ENCODE assay signal across 26 cellular contexts in genomic region chr17:33178641-33179040, GRCh38.
"Had no signal": no experiment of that assay in that cellular context is flagged by ENCODE, and none has a peak within 500 bp of the region (broad histone marks: within the 10 kb centered on the region; RNA-seq: fewer than 3 reads in every experiment).

No MANE protein-coding gene starts in this region.

- ATAC-seq: activated T-cell treated with anti-CD3 and anti-CD28 coated beads, Interleukin-2, amount 50 U/mL, for 4 hours; effector memory CD8-positive, alpha-beta T cell; gastrocnemius medialis; naive thymus-derived CD4-positive, alpha-beta T cell had no signal

- H3K27ac Mint-ChIP-seq: activated naive CD8-positive, alpha-beta T cell; activated T-helper 2 cell treated with anti-CD3 and anti-CD28 coated beads, Interferon-gamma antibody, Interleukin-2, Interleukin-4, amounts not matched to agents 10 μg/mL and 5 μg/mL and 100 μg/mL, durations not matched to agents 14 hours and 24 hours and 36 hours; effector memory CD8-positive, alpha-beta T cell; naive thymus-derived CD4-positive, alpha-beta T cell; stimulated activated naive CD8-positive, alpha-beta T cell treated with anti-CD3 and anti-CD28 coated beads, Interleukin-15, Interleukin-2, amounts not matched to agents 100 ng/mL and 50 ng/mL, for 24 hours had no signal

- H3K27ac ChIP-seq: adrenal gland, ascending aorta, colonic mucosa, dorsolateral prefrontal cortex, esophagus muscularis mucosa, gastrocnemius medialis, left ventricle myocardium inferior, tibial nerve, WERI-Rb-1 had no signal

- H3K4me3 ChIP-seq: adrenal gland, ascending aorta, colonic mucosa, dorsolateral prefrontal cortex, esophagus muscularis mucosa, gastrocnemius medialis, left ventricle myocardium inferior, tibial nerve had no signal

- H3K9me3 Mint-ChIP-seq: activated T-cell treated with anti-CD3 and anti-CD28 coated beads, Interleukin-2, amount 50 U/mL, for 4 hours; activated T-helper 2 cell treated with anti-CD3 and anti-CD28 coated beads, Interferon-gamma antibody, Interleukin-2, Interleukin-4, amounts not matched to agents 10 μg/mL and 5 μg/mL and 100 μg/mL, durations not matched to agents 14 hours and 24 hours and 36 hours; effector memory CD8-positive, alpha-beta T cell; neural crest cell; stimulated activated naive CD8-positive, alpha-beta T cell treated with anti-CD3 and anti-CD28 coated beads, Interleukin-15, Interleukin-2, amounts not matched to agents 100 ng/mL and 50 ng/mL, for 24 hours had no signal

- H3K36me3 Mint-ChIP-seq: activated naive CD8-positive, alpha-beta T cell; naive thymus-derived CD4-positive, alpha-beta T cell had no signal

- H3K27me3 ChIP-seq: adrenal gland, ascending aorta, colonic mucosa had no signal

- H3K4me1 ChIP-seq: adrenal gland, colonic mucosa, gastrocnemius medialis, tibial nerve had no signal

- H3K4me1 Mint-ChIP-seq: neural crest cell had no signal

- H3K36me3 ChIP-seq: adrenal gland, ascending aorta, colonic mucosa, esophagus muscularis mucosa, gastrocnemius medialis, left ventricle myocardium inferior, tibial nerve, WERI-Rb-1 had no signal

- DNase-seq: activated CD4-positive, alpha-beta T cell treated with anti-CD3 and anti-CD28 coated beads, Interleukin-2, amount 50 U/mL, for 1 hour; activated CD4-positive, CD25-positive, alpha-beta regulatory T cell treated with anti-CD3 and anti-CD28 coated beads, Interleukin-2, amount 50 U/mL, for 72 hours; activated naive CD4-positive, alpha-beta T cell; activated T-cell treated with anti-CD3 and anti-CD28 coated beads, Interleukin-2, amount 50 U/mL, for 4 hours; adrenal gland; central memory CD4-positive, alpha-beta T cell; colonic mucosa; effector memory CD8-positive, alpha-beta T cell; gastrocnemius medialis; hippocampal formation; kidney glomerular epithelial cell; left ventricle myocardium inferior; naive thymus-derived CD4-positive, alpha-beta T cell; occipital lobe; posterior cingulate gyrus; retina; stimulated activated CD4-positive, alpha-beta T cell treated with anti-CD3 and anti-CD28 coated beads, Interleukin-4, amount 100 ng/mL, for 1 hour; WERI-Rb-1 had no signal

- H3K9me3 ChIP-seq: adrenal gland, ascending aorta, colonic mucosa, esophagus muscularis mucosa, gastrocnemius medialis, left ventricle myocardium inferior, tibial nerve had no signal

- H3K4me3 Mint-ChIP-seq: activated naive CD8-positive, alpha-beta T cell; activated T-cell treated with anti-CD3 and anti-CD28 coated beads, Interleukin-2, amount 50 U/mL, for 4 hours; effector memory CD8-positive, alpha-beta T cell; naive thymus-derived CD4-positive, alpha-beta T cell; neural crest cell; stimulated activated naive CD8-positive, alpha-beta T cell treated with anti-CD3 and anti-CD28 coated beads, Interleukin-15, Interleukin-2, amounts not matched to agents 100 ng/mL and 50 ng/mL, for 24 hours had no signal
